ENCODE assay signal across 21 cellular contexts in the genomic region with DNA sequence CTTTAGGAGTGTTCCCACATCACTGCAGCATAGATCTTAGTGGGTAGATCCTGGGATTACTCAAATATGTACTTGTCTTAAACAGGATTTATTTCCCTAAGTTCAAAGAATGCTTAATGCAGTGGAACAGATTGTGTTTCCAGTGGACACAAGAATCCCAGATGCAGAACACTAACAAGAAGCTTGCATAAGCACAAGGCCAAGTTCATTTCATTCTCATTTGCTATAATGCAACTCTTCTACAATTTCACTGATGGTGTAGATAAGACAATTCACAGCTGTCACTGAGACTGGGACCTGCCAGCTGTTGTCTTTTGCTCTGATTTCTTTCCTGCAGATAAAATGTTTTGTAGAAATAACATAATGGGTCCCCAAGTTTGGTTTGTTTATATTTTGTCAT.
"Had no signal": no experiment of that assay in that cellular context is flagged by ENCODE, and none has a peak within 500 bp of the region (broad histone marks: within the 10 kb centered on the region; RNA-seq: fewer than 3 reads in every experiment).

No MANE protein-coding gene starts in this region.

- H3K27me3 ChIP-seq: body of pancreas, suprapubic skin had no signal

- H3K4me3 Mint-ChIP-seq: activated CD4-positive, alpha-beta T cell treated with anti-CD3 and anti-CD28 coated beads for 36 hours; activated CD8-positive, alpha-beta T cell treated with anti-CD3 and anti-CD28 coated beads, Interleukin-2, amount 10 ng/mL, durations not matched to agents 7 days and 5 days; activated naive CD4-positive, alpha-beta T cell treated with anti-CD3 and anti-CD28 coated beads, Interleukin-2, amount 10 ng/mL, durations not matched to agents 7 days and 5 days; activated T-helper 17 cell treated with anti-CD3 and anti-CD28 coated beads, Interleukin-2, amount 50 U/mL, for 72 hours; dendritic cell treated with granulocyte-macrophage colony-stimulating factor and Interleukin-4, amounts not matched to agents 40 ng/mL and 50 ng/mL, for 4 days; effector memory CD8-positive, alpha-beta T cell; nephron progenitor cell; type B pancreatic cell had no signal

- H3K4me1 Mint-ChIP-seq: activated T-helper 17 cell treated with anti-CD3 and anti-CD28 coated beads, Interleukin-2, amount 50 U/mL, for 72 hours had no signal

- H3K4me3 ChIP-seq: body of pancreas, lung, mucosa of descending colon, psoas muscle, suprapubic skin had no signal

- H3K36me3 ChIP-seq: suprapubic skin had no signal

- H3K9me3 Mint-ChIP-seq: dendritic cell treated with granulocyte-macrophage colony-stimulating factor and Interleukin-4, amounts not matched to agents 40 ng/mL and 50 ng/mL, for 4 days; effector memory CD8-positive, alpha-beta T cell had no signal

- H3K9me3 ChIP-seq: body of pancreas, mucosa of descending colon, psoas muscle, suprapubic skin had no signal

- H3K27me3 Mint-ChIP-seq: activated CD4-positive, alpha-beta T cell treated with anti-CD3 and anti-CD28 coated beads for 36 hours; activated naive CD4-positive, alpha-beta T cell treated with anti-CD3 and anti-CD28 coated beads, Interleukin-2, amount 10 ng/mL, durations not matched to agents 7 days and 5 days; activated T-helper 17 cell treated with anti-CD3 and anti-CD28 coated beads, Interleukin-2, amount 50 U/mL, for 72 hours; dendritic cell treated with granulocyte-macrophage colony-stimulating factor and Interleukin-4, amounts not matched to agents 40 ng/mL and 50 ng/mL, for 4 days; type B pancreatic cell had no signal

- H3K36me3 Mint-ChIP-seq: type B pancreatic cell had no signal

- H3K4me1 ChIP-seq: body of pancreas, psoas muscle had no signal

- H3K27ac Mint-ChIP-seq: activated CD4-positive, alpha-beta T cell treated with anti-CD3 and anti-CD28 coated beads for 36 hours; activated CD8-positive, alpha-beta T cell treated with anti-CD3 and anti-CD28 coated beads, Interleukin-2, amount 10 ng/mL, durations not matched to agents 7 days and 5 days; activated naive CD4-positive, alpha-beta T cell treated with anti-CD3 and anti-CD28 coated beads, Interleukin-2, amount 10 ng/mL, durations not matched to agents 7 days and 5 days; activated T-helper 17 cell treated with anti-CD3 and anti-CD28 coated beads, Interleukin-2, amount 50 U/mL, for 72 hours; dendritic cell treated with granulocyte-macrophage colony-stimulating factor and Interleukin-4, amounts not matched to agents 40 ng/mL and 50 ng/mL, for 4 days; effector memory CD8-positive, alpha-beta T cell; nephron progenitor cell; type B pancreatic cell had no signal

- DNase-seq: activated CD4-positive, alpha-beta T cell treated with anti-CD3 and anti-CD28 coated beads for 36 hours; activated CD8-positive, alpha-beta T cell treated with anti-CD3 and anti-CD28 coated beads, Interleukin-2, amount 10 ng/mL, durations not matched to agents 7 days and 5 days; activated naive CD4-positive, alpha-beta T cell treated with anti-CD3 and anti-CD28 coated beads, Interleukin-2, amount 10 ng/mL, durations not matched to agents 7 days and 5 days; amniotic stem cell; body of pancreas; effector memory CD8-positive, alpha-beta T cell; hypothalamus; mucosa of descending colon; nephron progenitor cell; psoas muscle; stimulated activated CD4-positive, alpha-beta T cell treated with anti-CD3 and anti-CD28 coated beads, Interleukin-4, amount 100 ng/mL, for 1 hour; stimulated activated CD8-positive, alpha-beta memory T cell treated with anti-CD3 and anti-CD28 coated beads, Interleukin-4, amount 100 ng/mL, for 48 hours; stimulated activated naive CD8-positive, alpha-beta T cell treated with anti-CD3 and anti-CD28 coated beads, Interleukin-15, Interleukin-2, amounts not matched to agents 100 U/mL and 50 U/mL, for 24 hours; T1000 had no signal

- H3K27ac ChIP-seq: body of pancreas, epithelial cell of prostate, psoas muscle, suprapubic skin, VCaP had no signal
